19 cellular contexts compared by ENCODE assay signal in the genomic region with DNA sequence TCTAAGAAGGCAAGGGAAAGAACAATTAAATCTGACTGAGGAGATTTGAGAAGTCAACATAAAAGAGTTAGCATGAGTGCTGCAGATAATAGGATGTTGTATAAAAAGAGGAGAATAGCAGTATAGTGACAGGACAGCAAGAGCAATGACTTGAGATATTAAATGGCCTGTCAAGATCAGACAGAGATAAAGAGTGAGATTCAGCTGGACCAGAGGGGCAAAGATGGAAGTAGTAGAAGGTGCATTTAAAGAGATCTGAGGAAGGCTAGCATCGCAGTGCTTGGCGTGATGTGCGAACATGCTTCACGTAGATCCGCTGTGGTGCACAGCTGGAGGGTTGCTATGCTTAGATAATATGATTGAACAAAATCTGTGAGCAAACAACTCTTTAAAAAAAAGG.
"Had no signal": no experiment of that assay in that cellular context is flagged by ENCODE, and none has a peak within 500 bp of the region (broad histone marks: within the 10 kb centered on the region; RNA-seq: fewer than 3 reads in every experiment).

No MANE protein-coding gene starts in this region.

- H3K9me3 ChIP-seq: esophagus muscularis mucosa, heart left ventricle, right atrium auricular region, tibial nerve had no signal

- DNase-seq: activated CD4-positive, alpha-beta T cell treated with anti-CD3 and anti-CD28 coated beads for 36 hours; activated CD4-positive, CD25-positive, alpha-beta regulatory T cell; activated CD8-positive, alpha-beta memory T cell treated with anti-CD3 and anti-CD28 coated beads, Interleukin-2, amount 10 ng/mL, durations not matched to agents 7 days and 5 days; activated CD8-positive, alpha-beta T cell treated with anti-CD3 and anti-CD28 coated beads, Interleukin-2, amount 10 ng/mL, durations not matched to agents 7 days and 5 days; activated T-cell treated with anti-CD3 and anti-CD28 coated beads, Interleukin-2, amount 50 U/mL, for 48 hours; anterior cingulate cortex; dermis blood vessel endothelial cell; effector CD4-positive, alpha-beta T cell; foreskin keratinocyte; heart left ventricle; hypothalamus; immature natural killer cell; naive thymus-derived CD8-positive, alpha-beta T cell; spleen; stimulated activated naive CD4-positive, alpha-beta T cell treated with Interleukin-2 at 50 U/mL for 16 hours had no signal

- H3K4me1 ChIP-seq: esophagus muscularis mucosa, foreskin keratinocyte, heart left ventricle, right atrium auricular region, spleen, tibial nerve had no signal

- H3K4me3 ChIP-seq: esophagus muscularis mucosa, heart left ventricle, right atrium auricular region, spleen, tibial nerve had no signal

- FAIRE-seq: bronchial epithelial cell had no signal

- H3K36me3 ChIP-seq: esophagus muscularis mucosa, heart left ventricle, right atrium auricular region, spleen, tibial nerve had no signal

- H3K27ac ChIP-seq: esophagus muscularis mucosa, foreskin keratinocyte, heart left ventricle, right atrium auricular region, spleen, tibial nerve had no signal
